6 cellular contexts compared by ENCODE assay signal in the genomic region with DNA sequence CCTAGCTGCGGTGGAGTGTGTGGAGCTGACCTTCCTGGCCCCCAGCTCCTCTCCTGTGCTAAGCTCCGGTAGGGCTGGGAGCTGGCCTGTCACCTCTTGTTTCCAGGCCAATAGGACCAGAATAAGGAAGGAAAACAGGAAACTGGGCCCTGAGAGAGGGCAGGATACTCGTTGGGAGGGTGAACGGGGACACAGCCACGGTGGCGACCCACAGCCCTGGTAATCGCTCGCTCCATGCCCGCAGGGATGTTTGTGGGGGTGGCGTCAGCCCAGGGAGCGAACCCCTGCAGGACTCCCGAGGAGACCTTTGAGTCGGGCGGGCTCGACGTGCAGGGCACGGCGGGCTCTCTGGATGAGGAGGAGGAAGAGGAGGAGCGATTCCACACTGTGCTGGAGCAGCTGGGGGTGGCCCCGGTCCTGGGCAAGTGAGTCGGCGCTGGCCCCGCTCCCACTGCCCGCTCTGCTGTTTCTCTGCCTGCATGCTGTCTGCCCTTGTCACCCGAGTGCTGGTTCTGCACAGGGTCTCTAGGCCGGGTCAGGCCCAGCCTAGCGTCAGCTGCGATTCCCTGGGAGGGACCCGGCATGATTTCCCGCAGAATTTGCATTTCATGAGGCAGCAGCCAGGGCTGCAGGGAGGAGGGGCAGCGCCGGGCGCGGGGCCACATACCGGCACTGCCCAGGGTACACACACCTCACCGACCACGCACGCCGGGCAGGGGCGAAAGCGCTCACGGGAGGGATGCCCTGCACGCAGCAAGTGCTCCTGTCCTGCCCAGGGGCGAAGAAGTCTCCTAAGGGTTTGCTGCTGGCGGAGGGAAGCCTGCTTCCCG. TPM values are rescaled to one million over a fixed set of nuclear protein-coding genes. Genes with fewer than 3 reads are reported as not detected.
DNase-seq lines count a peak whose midpoint lies in the region; ATAC-seq and TF ChIP-seq lines count a peak whose summit lies in the region.

No MANE protein-coding gene starts in this region.

- peaks cover 2% of the 10 kb centered on the region; the same call in 1 of the 2 replicates for H3K36me3 ChIP-seq in HUES6 (ENCODE audit: control insufficient read depth, insufficient read depth, low read length)
- H3K36me3 ChIP-seq in psoas muscle (ENCODE audit: insufficient read depth in 1 of 2, low read depth in 1 of 2): peaks cover 0 to 14% of the 10 kb centered on the region in 2 donors
- H3K36me3 ChIP-seq in PC-3 (ENCODE audit: low read depth, low read length): no peaks in the 10 kb centered on the region

- no peak overlapping the region for H3K4me2 ChIP-seq in PC-3 (ENCODE audit: low read length)

- H3K9me2 ChIP-seq in PC-3 (replicated peaks; ENCODE audit: low read length): no peaks in the 10 kb centered on the region

- peak overlapping the region; percentile 62 for H3K4me3 ChIP-seq in HUES6 (ENCODE audit: low read depth, low read length)
- H3K4me3 ChIP-seq in dorsolateral prefrontal cortex: peak overlapping the region in 51 of 59 donors; percentile 4 to 61 (median 35)
- peak overlapping the region; percentile 57 for H3K4me3 ChIP-seq in psoas muscle
- H3K4me3 ChIP-seq in PC-3 (ENCODE audit: low read length): no peak overlapping the region

- WGBS in psoas muscle, 3 donors: 28 to 34% (median 33%) methylated on average over 45 to 46 of the region's 46 CpGs

- ATAC-seq in psoas muscle (no peak), PC-3 (no peak), HG02884 (IDR thresholded peaks at IDR 0.05; ENCODE audit: unreplicated experiment) (no peak)

- CTCF ChIA-PET in PC-3 (lab: Charles Lee): no interaction called here

- H3K9me3 ChIP-seq in HUES6 (ENCODE audit: control insufficient read depth, insufficient read depth, low read depth, low read length) (no peaks in the 10 kb centered on the region), psoas muscle (no peaks in the 10 kb centered on the region), PC-3 (ENCODE audit: low read length) (no peaks in the 10 kb centered on the region)

- H3K79me2 ChIP-seq in PC-3 (ENCODE audit: low read length): peaks cover 24% of the 10 kb centered on the region

- peaks cover 75% of the 10 kb centered on the region for H3K27me3 ChIP-seq in HUES6 (ENCODE audit: control insufficient read depth, insufficient read depth, low read length)
- H3K27me3 ChIP-seq in dorsolateral prefrontal cortex: peaks cover 0 to 86% (median 42%) of the 10 kb centered on the region in 45 donors
- peaks cover 0 to 37% (median 13%) of the 10 kb centered on the region in 3 donors for H3K27me3 ChIP-seq in psoas muscle (ENCODE audit: insufficient read depth in 3 of 3, low read length in 2 of 3)
- H3K27me3 ChIP-seq in PC-3 (ENCODE audit: low read length): no peaks in the 10 kb centered on the region

- DNase-seq in dorsolateral prefrontal cortex (no peak), psoas muscle (peak in 1 of 2 donors; percentile 75), PC-3 (no peak), nucleus accumbens (lab: John Stamatoyannopoulos, UW) (no peak)

- H3K27ac ChIP-seq in HUES6 (ENCODE audit: low read depth, low read length) (no peak overlapping the region), dorsolateral prefrontal cortex (peak overlapping the region in 22 of 59 donors; percentile 2 to 68 (median 48)), psoas muscle (peak overlapping the region; percentile 37), PC-3 (ENCODE audit: low read length) (no peak overlapping the region)

- H3F3A ChIP-seq in PC-3 (ENCODE audit: low read length, unreplicated experiment): no peaks in the 10 kb centered on the region

- no TSS peak for BruUV-seq in PC-3 (replicated peaks; lab: Mats Ljungman, UMichigan)

- H3K9ac ChIP-seq in HUES6 (ENCODE audit: low read length): no peak overlapping the region
- H3K9ac ChIP-seq in PC-3 (ENCODE audit: low read length): no peak overlapping the region

- TF ChIP-seq CTCF in dorsolateral prefrontal cortex (IDR thresholded peaks at IDR 0.05 in 54 of 56, conservative IDR thresholded peaks at IDR 0.05 in 2 of 56; ENCODE audit: low read depth in 1 of 56, partially characterized antibody in 56 of 56) (no peak), psoas muscle (IDR thresholded peaks at IDR 0.05) (no peak), PC-3 (conservative IDR thresholded peaks at IDR 0.05; ENCODE audit: low read depth, low read length) (no peak)

- no peak overlapping the region for H2AFZ ChIP-seq in PC-3 (ENCODE audit: low read length)

- peaks cover 58% of the 10 kb centered on the region for H3K4me1 ChIP-seq in HUES6 (ENCODE audit: control insufficient read depth, insufficient read depth, low read length)
- peaks cover 36% of the 10 kb centered on the region for H3K4me1 ChIP-seq in psoas muscle
- H3K4me1 ChIP-seq in PC-3 (ENCODE audit: insufficient read depth, low read length): peaks cover 47% of the 10 kb centered on the region

- intact Hi-C loops in dorsolateral prefrontal cortex (cut with DNase I): no loop called here
- intact Hi-C loops in psoas muscle (cut with DNase I): no loop called here
- intact Hi-C loops in PC-3 (cut with micrococcal nuclease): no loop called here

- no peaks in the 10 kb centered on the region for H4K20me1 ChIP-seq in PC-3 (ENCODE audit: low read length)

- POLR2A ChIA-PET in PC-3 (lab: Charles Lee; ENCODE audit: unreplicated experiment): no interaction called here

RNA-seq across cellular contexts. Expression of a gene that starts 1.6 kb away (rescaled TPM):
- total RNA-seq in dorsolateral prefrontal cortex (1 to 10 TPM in 114 of 120 experiments, under 1 TPM in 6; 0.59 to 7.9 (median 2.4) TPM), psoas muscle (1 to 10 TPM; 2.4 to 8.9 (median 4.1) TPM), PC-3 (2014; rRNA removed) (10.6 and 19.8 TPM in 2 replicates)
- 1 to 10 TPM; 1.9 to 6.4 (median 2.8) TPM for polyA plus RNA-seq in psoas muscle

RNA-seq across cellular contexts. Expression of a gene that starts 3.4 kb away (rescaled TPM):
- total RNA-seq in dorsolateral prefrontal cortex: 100 to 1,000 TPM in 1 of 120 experiments, 10 to 100 TPM in 119; 20.0 to 110 (median 44.8) TPM
- total RNA-seq in psoas muscle: 100 to 1,000 TPM; 149 to 175 (median 161) TPM
- polyA plus RNA-seq in psoas muscle: 100 to 1,000 TPM; 158 to 358 (median 224) TPM
- 469 and 490 TPM in 2 replicates for total RNA-seq in PC-3 (2014; rRNA removed)

RNA-seq across cellular contexts. Expression of a gene that starts 10.6 kb away (rescaled TPM):
- total RNA-seq in dorsolateral prefrontal cortex: 100 to 1,000 TPM in 4 of 120 experiments, 10 to 100 TPM in 116; 45.8 to 113 (median 69.3) TPM
- 100 to 1,000 TPM; 125 to 247 (median 175) TPM for total RNA-seq in psoas muscle
- 10 to 100 TPM; 64.8 to 87.9 (median 83.8) TPM for polyA plus RNA-seq in psoas muscle
- 40.2 and 41.4 TPM in 2 replicates for total RNA-seq in PC-3 (2014; rRNA removed)

RNA-seq across cellular contexts. Expression of a gene that starts 13.0 kb away (rescaled TPM):
- total RNA-seq in dorsolateral prefrontal cortex (10 to 100 TPM; 37.4 to 86.4 (median 53.8) TPM), psoas muscle (100 to 1,000 TPM; 113 to 205 (median 156) TPM), PC-3 (2014; rRNA removed) (661 and 1,148 TPM in 2 replicates)
- 100 to 1,000 TPM; 114 to 178 (median 176) TPM for polyA plus RNA-seq in psoas muscle

RNA-seq across cellular contexts. Expression of a gene that starts 13.3 kb away (rescaled TPM):
- total RNA-seq in dorsolateral prefrontal cortex (10 to 100 TPM in 76 of 120 experiments, 1 to 10 TPM in 44; 5.9 to 25.0 (median 10.9) TPM), psoas muscle (10 to 100 TPM; 13.9 to 22.1 (median 16.8) TPM), PC-3 (2014; rRNA removed) (121 and 138 TPM in 2 replicates)
- polyA plus RNA-seq in psoas muscle: 10 to 100 TPM; 11.4 to 38.5 (median 25.1) TPM
